In genomic region chr4:18722748-18723191, GRCh38 we compare ENCODE assay signal across 18 cellular contexts.
A peak's percentile ranks its signal among the peaks of the same experiment; 100 is the strongest.
DNase-seq lines count a peak whose midpoint lies in the region; ATAC-seq, FAIRE-seq and TF ChIP-seq lines count a peak whose summit lies in the region.
"Had no signal": no experiment of that assay in that cellular context is flagged by ENCODE, and none has a peak within 500 bp of the region (broad histone marks: within the 10 kb centered on the region; RNA-seq: fewer than 3 reads in every experiment).

No MANE protein-coding gene starts in this region.

- FAIRE-seq in pancreas (lab: Jason Lieb, UNC), result no peak
- FAIRE-seq: D721Med had no signal

- no peaks in the 10 kb centered on the region for H3K9me3 ChIP-seq in pancreas
- H3K9me3 ChIP-seq: BE2C, SJCRH30 had no signal

- ATAC-seq in pancreas (no peak), HG02763 (IDR thresholded peaks at IDR 0.05; ENCODE audit: unreplicated experiment) (no peak)

- peak; percentile 59 for DNase-seq in LNCaP clone FGC (ENCODE audit: low read depth)
- DNase-seq in NCI-H69 (lab: John Stamatoyannopoulos, UW), result peak; percentile 5
- DNase-seq in kidney glomerular epithelial cell (lab: John Stamatoyannopoulos, UW), result peak; percentile 12
- peak; percentile 35 for DNase-seq in renal cortical epithelial cell (ENCODE audit: low read depth)
- DNase-seq in head of caudate nucleus, result no peak
- no peak for DNase-seq in SKM-1 treated with dmso at 0.1 percent for 144 hours (lab: John Stamatoyannopoulos, UW; ENCODE audit: unreplicated experiment)
- DNase-seq in pancreas, result no peak
- DNase-seq: BE2C; CD4-positive, alpha-beta memory T cell; MV-4-11; NCI-H1436 treated with DMSO at 0.1 percent for 48 hours; NCI-H2081 treated with DMSO at 0.1 percent for 48 hours; NCI-H510A; SJCRH30; SW 1271 had no signal

- H3K36me3 ChIP-seq in pancreas, result no peaks in the 10 kb centered on the region
- H3K36me3 ChIP-seq: BE2C, SJCRH30 had no signal

- H3K4me3 ChIP-seq in LNCaP clone FGC (ENCODE audit: low read depth, low read length), result no peak overlapping the region
- H3K4me3 ChIP-seq in pancreas, result no peak overlapping the region
- H3K4me3 ChIP-seq: SJCRH30 had no signal

- TF ChIP-seq CTCF in LNCaP clone FGC (IDR thresholded peaks at IDR 0.05; ENCODE audit: control insufficient read depth, extremely low read depth, insufficient read depth) (no peak), pancreas (IDR thresholded peaks at IDR 0.05) (no peak)

- intact Hi-C loops in head of caudate nucleus (cut with DNase I) (no loop called here), pancreas (cut with DNase I) (no loop called here)

- no peaks in the 10 kb centered on the region for H3K27me3 ChIP-seq in pancreas
- H3K27me3 ChIP-seq: BE2C, SJCRH30 had no signal

- H3K4me1 ChIP-seq in pancreas, result no peaks in the 10 kb centered on the region
- H3K4me1 ChIP-seq: BE2C, SJCRH30 had no signal

- H3K27ac ChIP-seq in pancreas, result no peak overlapping the region
- H3K27ac ChIP-seq: RWPE1, SJCRH30 had no signal

- 56 to 81% methylated on average over 1 of the region's 1 CpG for WGBS in pancreas, 2 donors

Comparison
In these comparisons a context has a peak if more than half of its experiments do, and no peak if none do; other contexts are left out.
1. DNase-seq: peak in LNCaP clone FGC (single experiment), NCI-H69 (single experiment), kidney glomerular epithelial cell (single experiment) and renal cortical epithelial cell (single experiment); none in head of caudate nucleus (0 of 42), SKM-1 treated with dmso at 0.1 percent for 144 hours (single experiment) and pancreas (0 of 6).